ENCODE assay signal across 1 cellular context in the genomic region with DNA sequence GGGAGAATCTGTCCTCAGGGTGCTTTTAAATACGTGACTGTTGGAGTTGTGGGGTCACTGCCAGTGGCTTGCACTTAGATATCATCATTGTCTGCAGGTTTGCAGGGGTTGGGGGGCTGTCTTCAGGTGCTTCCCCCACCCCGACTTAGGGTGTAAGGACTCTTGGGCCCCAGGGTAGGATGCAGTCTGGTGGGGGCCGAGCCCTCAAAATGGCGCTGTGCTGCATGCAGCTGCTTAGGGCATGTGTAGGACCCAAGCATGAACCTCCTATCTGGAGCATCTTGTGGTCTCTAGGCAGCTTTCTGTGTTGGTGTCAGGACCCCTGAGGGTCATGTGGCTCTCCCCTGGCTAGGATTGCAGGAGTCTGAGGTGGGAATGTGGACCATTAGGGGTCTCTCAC.
TF ChIP-seq lines count a peak whose summit lies in the region.

No MANE protein-coding gene starts in this region.

TF ChIP-seq in H1, 55 proteins besides CTCF, POLR2A, EP300 and RAD21:
- TF ChIP-seq SP1 (IDR thresholded peaks at IDR 0.05; ENCODE audit: low read depth, low read length) = no peak
